ENCODE assay signal across 1 cellular context in the genomic region with DNA sequence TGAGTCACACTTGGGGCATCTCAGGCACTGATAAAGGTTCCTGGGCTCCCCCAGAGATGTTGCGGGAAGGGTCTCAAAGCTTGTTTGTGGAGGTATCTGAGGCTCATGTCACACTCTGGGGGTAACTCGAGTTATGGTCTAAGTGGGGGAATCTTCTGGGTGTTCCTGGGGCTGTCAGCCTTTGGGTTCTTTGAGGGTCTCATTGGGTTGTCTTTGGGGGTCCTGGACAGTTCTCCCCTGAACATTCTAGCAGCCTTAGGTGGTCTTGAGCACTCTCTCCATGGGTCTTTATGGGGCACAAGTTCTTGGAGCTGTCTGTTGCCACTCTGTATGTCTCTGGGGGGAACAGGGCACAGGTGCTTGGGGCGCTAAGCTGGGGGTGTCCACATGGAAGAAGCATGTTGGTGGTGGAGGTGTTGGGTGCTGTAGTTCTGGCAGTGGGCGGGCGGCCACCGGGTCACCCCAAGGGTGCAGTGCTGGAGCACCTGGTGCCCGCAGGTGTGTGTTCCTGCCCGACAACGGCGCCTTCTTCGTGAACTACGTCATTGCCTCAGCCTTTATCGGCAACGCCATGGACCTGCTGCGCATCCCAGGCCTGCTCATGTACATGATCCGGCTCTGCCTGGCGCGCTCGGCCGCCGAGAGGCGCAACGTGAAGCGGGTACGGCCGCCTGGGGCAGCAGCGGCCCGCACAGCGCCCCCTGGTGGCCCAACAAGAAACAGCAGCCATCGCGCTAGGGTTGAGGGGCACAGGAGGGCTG.
TF ChIP-seq lines count a peak whose summit lies in the region.

No MANE protein-coding gene starts in this region.

TF ChIP-seq in K562, 482 proteins besides CTCF, POLR2A, EP300 and RAD21 (continued from another document and continues in another):
- peak; percentile 45; the same call in 1 of the 2 replicates for TF ChIP-seq ZNF263 (CRISPR knock-in tag; IDR thresholded peaks at IDR 0.05; ENCODE audit: borderline replicate concordance)
- TF ChIP-seq, protein P1, sequence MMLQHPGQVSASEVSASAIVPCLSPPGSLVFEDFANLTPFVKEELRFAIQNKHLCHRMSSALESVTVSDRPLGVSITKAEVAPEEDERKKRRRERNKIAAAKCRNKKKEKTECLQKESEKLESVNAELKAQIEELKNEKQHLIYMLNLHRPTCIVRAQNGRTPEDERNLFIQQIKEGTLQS (IDR thresholded peaks at IDR 0.05) = no peak
- TF ChIP-seq, protein P1 (CRISPR knock-in tag; conservative IDR thresholded peaks at IDR 0.05) = no peak
- peak; percentile 35 to 51; a peak in 1 of 4 replicates for TF ChIP-seq SIN3A (IDR thresholded peaks at IDR 0.05; ENCODE audit: borderline replicate concordance in 2 of 2, control insufficient read depth in 1 of 2, low read depth in 2 of 2, low read length in 2 of 2)
- TF ChIP-seq, protein P2, sequence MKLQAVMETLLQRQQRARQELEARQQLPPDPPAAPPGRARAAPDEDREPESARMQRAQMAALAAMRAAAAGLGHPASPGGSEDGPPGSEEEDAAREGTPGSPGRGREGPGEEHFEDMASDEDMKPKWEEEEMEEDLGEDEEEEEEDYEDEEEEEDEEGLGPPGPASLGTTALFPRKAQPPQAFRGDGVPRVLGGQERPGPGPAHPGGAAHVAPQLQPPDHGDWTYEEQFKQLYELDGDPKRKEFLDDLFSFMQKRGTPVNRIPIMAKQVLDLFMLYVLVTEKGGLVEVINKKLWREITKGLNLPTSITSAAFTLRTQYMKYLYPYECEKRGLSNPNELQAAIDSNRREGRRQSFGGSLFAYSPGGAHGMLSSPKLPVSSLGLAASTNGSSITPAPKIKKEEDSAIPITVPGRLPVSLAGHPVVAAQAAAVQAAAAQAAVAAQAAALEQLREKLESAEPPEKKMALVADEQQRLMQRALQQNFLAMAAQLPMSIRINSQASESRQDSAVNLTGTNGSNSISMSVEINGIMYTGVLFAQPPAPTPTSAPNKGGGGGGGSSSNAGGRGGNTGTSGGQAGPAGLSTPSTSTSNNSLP (IDR thresholded peaks at IDR 0.05; ENCODE audit: borderline replicate concordance, low read depth, low read length) = peak; percentile 31; the same call in 1 of the 2 replicates
- TF ChIP-seq CREM (IDR thresholded peaks at IDR 0.05; ENCODE audit: low read depth) = peak; percentile 70
- peak in 1 of 2 experiments; percentile 31; a peak in 1 of 4 replicates for TF ChIP-seq KDM1A (IDR thresholded peaks at IDR 0.05)
- peak; percentile 97 for TF ChIP-seq RB1 (IDR thresholded peaks at IDR 0.05; ENCODE audit: low read depth)
- TF ChIP-seq, protein P3, sequence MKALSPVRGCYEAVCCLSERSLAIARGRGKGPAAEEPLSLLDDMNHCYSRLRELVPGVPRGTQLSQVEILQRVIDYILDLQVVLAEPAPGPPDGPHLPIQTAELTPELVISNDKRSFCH (CRISPR knock-in tag; IDR thresholded peaks at IDR 0.05) = no peak
- TF ChIP-seq, protein P3 (tag; IDR thresholded peaks at IDR 0.05) = peak; percentile 59; the same call in 1 of the 2 replicates
- TF ChIP-seq, protein P4, sequence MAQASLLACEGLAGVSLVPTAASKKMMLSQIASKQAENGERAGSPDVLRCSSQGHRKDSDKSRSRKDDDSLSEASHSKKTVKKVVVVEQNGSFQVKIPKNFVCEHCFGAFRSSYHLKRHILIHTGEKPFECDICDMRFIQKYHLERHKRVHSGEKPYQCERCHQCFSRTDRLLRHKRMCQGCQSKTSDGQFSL (CRISPR knock-in tag; IDR thresholded peaks at IDR 0.05) = 0 out of 2 replicates have a peak, but pooled peaks have one; percentile 39
- TF ChIP-seq, protein P4 (tag; IDR thresholded peaks at IDR 0.05) = no peak
- no peak for TF ChIP-seq KHSRP (IDR thresholded peaks at IDR 0.05)
- TF ChIP-seq, protein P5, sequence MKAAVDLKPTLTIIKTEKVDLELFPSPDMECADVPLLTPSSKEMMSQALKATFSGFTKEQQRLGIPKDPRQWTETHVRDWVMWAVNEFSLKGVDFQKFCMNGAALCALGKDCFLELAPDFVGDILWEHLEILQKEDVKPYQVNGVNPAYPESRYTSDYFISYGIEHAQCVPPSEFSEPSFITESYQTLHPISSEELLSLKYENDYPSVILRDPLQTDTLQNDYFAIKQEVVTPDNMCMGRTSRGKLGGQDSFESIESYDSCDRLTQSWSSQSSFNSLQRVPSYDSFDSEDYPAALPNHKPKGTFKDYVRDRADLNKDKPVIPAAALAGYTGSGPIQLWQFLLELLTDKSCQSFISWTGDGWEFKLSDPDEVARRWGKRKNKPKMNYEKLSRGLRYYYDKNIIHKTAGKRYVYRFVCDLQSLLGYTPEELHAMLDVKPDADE (conservative IDR thresholded peaks at IDR 0.05; ENCODE audit: control insufficient read depth, low read depth, low read length) = peak; percentile 80
- TF ChIP-seq LCOR (CRISPR knock-in tag; IDR thresholded peaks at IDR 0.05) = peak; percentile 68; the same call in 1 of the 2 replicates
- peak; percentile 58 for TF ChIP-seq ZFP36 (IDR thresholded peaks at IDR 0.05; ENCODE audit: low read depth, low read length, partially characterized antibody)
- TF ChIP-seq NBN (IDR thresholded peaks at IDR 0.05; ENCODE audit: low read depth) = no peak
- no peak for TF ChIP-seq MCM5 (IDR thresholded peaks at IDR 0.05; ENCODE audit: low read depth)
- peak; percentile 56; the same call in 1 of the 2 replicates for TF ChIP-seq ESRRA (IDR thresholded peaks at IDR 0.05; ENCODE audit: borderline replicate concordance, low read depth)
- TF ChIP-seq, protein P6, sequence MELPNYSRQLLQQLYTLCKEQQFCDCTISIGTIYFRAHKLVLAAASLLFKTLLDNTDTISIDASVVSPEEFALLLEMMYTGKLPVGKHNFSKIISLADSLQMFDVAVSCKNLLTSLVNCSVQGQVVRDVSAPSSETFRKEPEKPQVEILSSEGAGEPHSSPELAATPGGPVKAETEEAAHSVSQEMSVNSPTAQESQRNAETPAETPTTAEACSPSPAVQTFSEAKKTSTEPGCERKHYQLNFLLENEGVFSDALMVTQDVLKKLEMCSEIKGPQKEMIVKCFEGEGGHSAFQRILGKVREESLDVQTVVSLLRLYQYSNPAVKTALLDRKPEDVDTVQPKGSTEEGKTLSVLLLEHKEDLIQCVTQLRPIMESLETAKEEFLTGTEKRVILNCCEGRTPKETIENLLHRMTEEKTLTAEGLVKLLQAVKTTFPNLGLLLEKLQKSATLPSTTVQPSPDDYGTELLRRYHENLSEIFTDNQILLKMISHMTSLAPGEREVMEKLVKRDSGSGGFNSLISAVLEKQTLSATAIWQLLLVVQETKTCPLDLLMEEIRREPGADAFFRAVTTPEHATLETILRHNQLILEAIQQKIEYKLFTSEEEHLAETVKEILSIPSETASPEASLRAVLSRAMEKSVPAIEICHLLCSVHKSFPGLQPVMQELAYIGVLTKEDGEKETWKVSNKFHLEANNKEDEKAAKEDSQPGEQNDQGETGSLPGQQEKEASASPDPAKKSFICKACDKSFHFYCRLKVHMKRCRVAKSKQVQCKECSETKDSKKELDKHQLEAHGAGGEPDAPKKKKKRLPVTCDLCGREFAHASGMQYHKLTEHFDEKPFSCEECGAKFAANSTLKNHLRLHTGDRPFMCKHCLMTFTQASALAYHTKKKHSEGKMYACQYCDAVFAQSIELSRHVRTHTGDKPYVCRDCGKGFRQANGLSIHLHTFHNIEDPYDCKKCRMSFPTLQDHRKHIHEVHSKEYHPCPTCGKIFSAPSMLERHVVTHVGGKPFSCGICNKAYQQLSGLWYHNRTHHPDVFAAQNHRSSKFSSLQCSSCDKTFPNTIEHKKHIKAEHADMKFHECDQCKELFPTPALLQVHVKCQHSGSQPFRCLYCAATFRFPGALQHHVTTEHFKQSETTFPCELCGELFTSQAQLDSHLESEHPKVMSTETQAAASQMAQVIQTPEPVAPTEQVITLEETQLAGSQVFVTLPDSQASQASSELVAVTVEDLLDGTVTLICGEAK (IDR thresholded peaks at IDR 0.05) = no peak
- TF ChIP-seq, protein P6 (CRISPR knock-in tag; IDR thresholded peaks at IDR 0.05) = no peak
- TF ChIP-seq, protein P7, sequence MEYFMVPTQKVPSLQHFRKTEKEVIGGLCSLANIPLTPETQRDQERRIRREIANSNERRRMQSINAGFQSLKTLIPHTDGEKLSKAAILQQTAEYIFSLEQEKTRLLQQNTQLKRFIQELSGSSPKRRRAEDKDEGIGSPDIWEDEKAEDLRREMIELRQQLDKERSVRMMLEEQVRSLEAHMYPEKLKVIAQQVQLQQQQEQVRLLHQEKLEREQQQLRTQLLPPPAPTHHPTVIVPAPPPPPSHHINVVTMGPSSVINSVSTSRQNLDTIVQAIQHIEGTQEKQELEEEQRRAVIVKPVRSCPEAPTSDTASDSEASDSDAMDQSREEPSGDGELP (CRISPR knock-in tag; IDR thresholded peaks at IDR 0.05; ENCODE audit: borderline replicate concordance) = peak; percentile 89
- TF ChIP-seq HDAC1 (IDR thresholded peaks at IDR 0.05) = 0 out of 4 replicates have a peak, but pooled peaks of 1 of the 2 experiments have one; percentile 30
- TF ChIP-seq ZNF232 (CRISPR knock-in tag; IDR thresholded peaks at IDR 0.05) = no peak
- TF ChIP-seq ELF4 (CRISPR knock-in tag; IDR thresholded peaks at IDR 0.05) = no peak
- peak; percentile 79; the same call in 1 of the 2 replicates for TF ChIP-seq STAG1 (CRISPR knock-in tag; IDR thresholded peaks at IDR 0.05; ENCODE audit: borderline replicate concordance)
- TF ChIP-seq, protein P8, sequence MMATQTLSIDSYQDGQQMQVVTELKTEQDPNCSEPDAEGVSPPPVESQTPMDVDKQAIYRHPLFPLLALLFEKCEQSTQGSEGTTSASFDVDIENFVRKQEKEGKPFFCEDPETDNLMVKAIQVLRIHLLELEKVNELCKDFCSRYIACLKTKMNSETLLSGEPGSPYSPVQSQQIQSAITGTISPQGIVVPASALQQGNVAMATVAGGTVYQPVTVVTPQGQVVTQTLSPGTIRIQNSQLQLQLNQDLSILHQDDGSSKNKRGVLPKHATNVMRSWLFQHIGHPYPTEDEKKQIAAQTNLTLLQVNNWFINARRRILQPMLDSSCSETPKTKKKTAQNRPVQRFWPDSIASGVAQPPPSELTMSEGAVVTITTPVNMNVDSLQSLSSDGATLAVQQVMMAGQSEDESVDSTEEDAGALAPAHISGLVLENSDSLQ (IDR thresholded peaks at IDR 0.05) = no peak
- TF ChIP-seq HNRNPH1 (optimal IDR thresholded peaks at IDR 0.05; ENCODE audit: low read depth, low read length) = no peak
- TF ChIP-seq CEBPG (CRISPR knock-in tag; IDR thresholded peaks at IDR 0.05) = peak; percentile 8; the same call in 1 of the 2 replicates
- no peak for TF ChIP-seq CEBPG (tag; conservative IDR thresholded peaks at IDR 0.05 in 1 of 2, IDR thresholded peaks at IDR 0.05 in 1 of 2)
- TF ChIP-seq SMARCC2 (IDR thresholded peaks at IDR 0.05; ENCODE audit: low read depth) = no peak
- TF ChIP-seq, protein P9, sequence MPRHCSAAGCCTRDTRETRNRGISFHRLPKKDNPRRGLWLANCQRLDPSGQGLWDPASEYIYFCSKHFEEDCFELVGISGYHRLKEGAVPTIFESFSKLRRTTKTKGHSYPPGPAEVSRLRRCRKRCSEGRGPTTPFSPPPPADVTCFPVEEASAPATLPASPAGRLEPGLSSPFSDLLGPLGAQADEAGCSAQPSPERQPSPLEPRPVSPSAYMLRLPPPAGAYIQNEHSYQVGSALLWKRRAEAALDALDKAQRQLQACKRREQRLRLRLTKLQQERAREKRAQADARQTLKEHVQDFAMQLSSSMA (CRISPR knock-in tag; IDR thresholded peaks at IDR 0.05) = peak; percentile 34; the same call in 1 of the 2 replicates
- peak; percentile 59; the same call in 1 of the 2 replicates for TF ChIP-seq KAT7 (CRISPR knock-in tag; IDR thresholded peaks at IDR 0.05; ENCODE audit: borderline replicate concordance)
- TF ChIP-seq, protein P10, sequence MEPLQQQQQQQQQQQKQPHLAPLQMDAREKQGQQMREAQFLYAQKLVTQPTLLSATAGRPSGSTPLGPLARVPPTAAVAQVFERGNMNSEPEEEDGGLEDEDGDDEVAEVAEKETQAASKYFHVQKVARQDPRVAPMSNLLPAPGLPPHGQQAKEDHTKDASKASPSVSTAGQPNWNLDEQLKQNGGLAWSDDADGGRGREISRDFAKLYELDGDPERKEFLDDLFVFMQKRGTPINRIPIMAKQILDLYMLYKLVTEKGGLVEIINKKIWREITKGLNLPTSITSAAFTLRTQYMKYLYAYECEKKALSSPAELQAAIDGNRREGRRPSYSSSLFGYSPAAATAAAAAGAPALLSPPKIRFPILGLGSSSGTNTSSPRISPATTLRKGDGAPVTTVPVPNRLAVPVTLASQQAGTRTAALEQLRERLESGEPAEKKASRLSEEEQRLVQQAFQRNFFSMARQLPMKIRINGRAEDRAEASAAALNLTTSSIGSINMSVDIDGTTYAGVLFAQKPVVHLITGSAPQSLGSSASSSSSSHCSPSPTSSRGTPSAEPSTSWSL (CRISPR knock-in tag; IDR thresholded peaks at IDR 0.05; ENCODE audit: borderline replicate concordance) = no peak
- no peak for TF ChIP-seq SIX5 (IDR thresholded peaks at IDR 0.05; ENCODE audit: borderline replicate concordance in 1 of 2, insufficient read depth in 1 of 2, low read depth in 1 of 2, low read length in 2 of 2)
